Comparison of ENCODE assay signal across 29 cellular contexts in the genomic region with DNA sequence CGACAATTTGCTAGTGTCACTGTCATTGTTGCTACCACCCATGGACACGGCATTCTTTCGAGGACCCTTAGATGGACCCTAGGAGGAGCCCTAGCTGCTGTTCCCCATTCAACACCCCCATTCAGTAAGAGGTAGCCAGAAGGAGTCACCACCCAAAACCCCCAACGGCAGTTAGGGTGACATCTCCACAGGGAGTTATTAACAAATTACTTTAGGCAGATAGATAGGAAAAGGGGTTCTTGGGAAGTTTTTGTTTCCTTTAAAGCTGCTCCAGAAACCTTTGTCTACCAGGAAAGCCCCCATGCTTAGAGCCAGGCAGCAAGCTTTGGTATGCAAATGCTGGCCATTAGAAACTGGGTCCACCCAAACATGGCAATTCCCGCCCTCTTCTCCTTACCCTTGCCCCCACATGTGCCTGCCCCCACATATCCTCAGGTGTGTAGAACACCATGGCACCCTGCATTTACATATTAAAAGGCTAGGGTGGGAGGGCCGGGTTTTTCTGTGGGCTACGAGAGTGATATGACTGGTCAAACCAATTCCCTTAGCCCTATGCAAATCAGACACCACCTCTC.
"Had no signal": no experiment of that assay in that cellular context is flagged by ENCODE, and none has a peak within 500 bp of the region (broad histone marks: within the 10 kb centered on the region; RNA-seq: fewer than 3 reads in every experiment).

No MANE protein-coding gene starts in this region.

- ATAC-seq: activated CD8-positive, alpha-beta T cell treated with anti-CD3 and anti-CD28 coated beads for 36 hours; activated naive CD4-positive, alpha-beta T cell treated with anti-CD3 and anti-CD28 coated beads, Interleukin-2, amount 50 U/mL, for 72 hours; activated T-cell treated with anti-CD3 and anti-CD28 coated beads, Interleukin-2, amount 50 U/mL, for 72 hours; activated T-helper 17 cell treated with anti-CD3 and anti-CD28 coated beads, Interleukin-2, amount 50 U/mL, for 72 hours had no signal

- H3K27ac ChIP-seq: adrenal gland, VCaP had no signal

- H3K36me3 ChIP-seq: adrenal gland had no signal

- H3K27me3 Mint-ChIP-seq: activated CD4-positive, alpha-beta T cell treated with anti-CD3 and anti-CD28 coated beads, Interleukin-2, amount 10 ng/mL, durations not matched to agents 24 days and 14 days; activated CD8-positive, alpha-beta T cell treated with anti-CD3 and anti-CD28 coated beads for 36 hours; activated T-helper 17 cell treated with anti-CD3 and anti-CD28 coated beads, Interleukin-2, amount 50 U/mL, for 72 hours; brain had no signal

- H3K9me3 Mint-ChIP-seq: activated CD4-positive, alpha-beta T cell treated with anti-CD3 and anti-CD28 coated beads, Interleukin-2, amount 10 ng/mL, durations not matched to agents 24 days and 14 days; activated CD8-positive, alpha-beta T cell treated with anti-CD3 and anti-CD28 coated beads for 36 hours; brain had no signal

- H3K27me3 ChIP-seq: adrenal gland had no signal

- DNase-seq: activated CD4-positive, alpha-beta T cell treated with anti-CD3 and anti-CD28 coated beads, Interleukin-2, amount 10 ng/mL, durations not matched to agents 24 days and 14 days; activated CD4-positive, alpha-beta T cell treated with anti-CD3 and anti-CD28 coated beads, Interleukin-2, amount 50 U/mL, for 4 hours; activated CD8-positive, alpha-beta T cell treated with anti-CD3 and anti-CD28 coated beads for 36 hours; activated effector memory CD4-positive, alpha-beta T cell treated with anti-CD3 and anti-CD28 coated beads, Interleukin-2, amount 50 U/mL, for 16 hours; activated naive CD4-positive, alpha-beta T cell treated with Interleukin-2 at 50 U/mL for 16 hours; activated T-cell treated with anti-CD3 and anti-CD28 coated beads, Interleukin-2, amount 50 U/mL, for 1 hour; activated T-cell treated with anti-CD3 and anti-CD28 coated beads, Interleukin-2, amount 50 U/mL, for 72 hours; adrenal gland; caudate nucleus; cerebellar nuclear complex; Karpas-422; KBM-7; NCI-H1105 treated with DMSO at 0.1 percent for 48 hours; NCI-H1436; NCI-H1694 treated with DMSO at 0.1 percent for 48 hours; NCI-H2029; NCI-H345; NCI-H524 treated with DMSO at 0.1 percent for 48 hours; NCI-H748 treated with DMSO at 0.1 percent for 48 hours; OCI-M1; Right ventricle myocardium superior; SW 1271; T-helper 1 cell; T-helper 2 cell; T-helper 9 cell had no signal

- H3K4me3 Mint-ChIP-seq: activated CD4-positive, alpha-beta T cell treated with anti-CD3 and anti-CD28 coated beads, Interleukin-2, amount 10 ng/mL, durations not matched to agents 24 days and 14 days; activated CD8-positive, alpha-beta T cell treated with anti-CD3 and anti-CD28 coated beads for 36 hours; activated T-cell treated with anti-CD3 and anti-CD28 coated beads, Interleukin-2, amount 50 U/mL, for 72 hours; activated T-helper 17 cell treated with anti-CD3 and anti-CD28 coated beads, Interleukin-2, amount 50 U/mL, for 72 hours; brain had no signal

- H3K4me1 ChIP-seq: adrenal gland had no signal

- H3K4me1 Mint-ChIP-seq: activated CD4-positive, alpha-beta T cell treated with anti-CD3 and anti-CD28 coated beads, Interleukin-2, amount 10 ng/mL, durations not matched to agents 24 days and 14 days; activated T-helper 17 cell treated with anti-CD3 and anti-CD28 coated beads, Interleukin-2, amount 50 U/mL, for 72 hours; brain had no signal

- H3K9me3 ChIP-seq: adrenal gland had no signal

- H3K36me3 Mint-ChIP-seq: activated naive CD4-positive, alpha-beta T cell treated with anti-CD3 and anti-CD28 coated beads, Interleukin-2, amount 50 U/mL, for 72 hours; brain had no signal

- H3K4me3 ChIP-seq: adrenal gland had no signal

- H3K27ac Mint-ChIP-seq: activated CD4-positive, alpha-beta T cell treated with anti-CD3 and anti-CD28 coated beads, Interleukin-2, amount 10 ng/mL, durations not matched to agents 24 days and 14 days; activated CD8-positive, alpha-beta T cell treated with anti-CD3 and anti-CD28 coated beads for 36 hours; activated naive CD4-positive, alpha-beta T cell treated with anti-CD3 and anti-CD28 coated beads, Interleukin-2, amount 50 U/mL, for 72 hours; activated T-cell treated with anti-CD3 and anti-CD28 coated beads, Interleukin-2, amount 50 U/mL, for 72 hours; activated T-helper 17 cell treated with anti-CD3 and anti-CD28 coated beads, Interleukin-2, amount 50 U/mL, for 72 hours; brain had no signal
